In genomic region chr7:5677538-5678294, GRCh38 we compare ENCODE assay signal across 1 cellular context.
TF ChIP-seq lines count a peak whose summit lies in the region.

No MANE protein-coding gene starts in this region.

TF ChIP-seq in GM23338, 12 proteins besides CTCF, POLR2A, EP300 and RAD21 (continued from another document):
- TF ChIP-seq, protein P1, sequence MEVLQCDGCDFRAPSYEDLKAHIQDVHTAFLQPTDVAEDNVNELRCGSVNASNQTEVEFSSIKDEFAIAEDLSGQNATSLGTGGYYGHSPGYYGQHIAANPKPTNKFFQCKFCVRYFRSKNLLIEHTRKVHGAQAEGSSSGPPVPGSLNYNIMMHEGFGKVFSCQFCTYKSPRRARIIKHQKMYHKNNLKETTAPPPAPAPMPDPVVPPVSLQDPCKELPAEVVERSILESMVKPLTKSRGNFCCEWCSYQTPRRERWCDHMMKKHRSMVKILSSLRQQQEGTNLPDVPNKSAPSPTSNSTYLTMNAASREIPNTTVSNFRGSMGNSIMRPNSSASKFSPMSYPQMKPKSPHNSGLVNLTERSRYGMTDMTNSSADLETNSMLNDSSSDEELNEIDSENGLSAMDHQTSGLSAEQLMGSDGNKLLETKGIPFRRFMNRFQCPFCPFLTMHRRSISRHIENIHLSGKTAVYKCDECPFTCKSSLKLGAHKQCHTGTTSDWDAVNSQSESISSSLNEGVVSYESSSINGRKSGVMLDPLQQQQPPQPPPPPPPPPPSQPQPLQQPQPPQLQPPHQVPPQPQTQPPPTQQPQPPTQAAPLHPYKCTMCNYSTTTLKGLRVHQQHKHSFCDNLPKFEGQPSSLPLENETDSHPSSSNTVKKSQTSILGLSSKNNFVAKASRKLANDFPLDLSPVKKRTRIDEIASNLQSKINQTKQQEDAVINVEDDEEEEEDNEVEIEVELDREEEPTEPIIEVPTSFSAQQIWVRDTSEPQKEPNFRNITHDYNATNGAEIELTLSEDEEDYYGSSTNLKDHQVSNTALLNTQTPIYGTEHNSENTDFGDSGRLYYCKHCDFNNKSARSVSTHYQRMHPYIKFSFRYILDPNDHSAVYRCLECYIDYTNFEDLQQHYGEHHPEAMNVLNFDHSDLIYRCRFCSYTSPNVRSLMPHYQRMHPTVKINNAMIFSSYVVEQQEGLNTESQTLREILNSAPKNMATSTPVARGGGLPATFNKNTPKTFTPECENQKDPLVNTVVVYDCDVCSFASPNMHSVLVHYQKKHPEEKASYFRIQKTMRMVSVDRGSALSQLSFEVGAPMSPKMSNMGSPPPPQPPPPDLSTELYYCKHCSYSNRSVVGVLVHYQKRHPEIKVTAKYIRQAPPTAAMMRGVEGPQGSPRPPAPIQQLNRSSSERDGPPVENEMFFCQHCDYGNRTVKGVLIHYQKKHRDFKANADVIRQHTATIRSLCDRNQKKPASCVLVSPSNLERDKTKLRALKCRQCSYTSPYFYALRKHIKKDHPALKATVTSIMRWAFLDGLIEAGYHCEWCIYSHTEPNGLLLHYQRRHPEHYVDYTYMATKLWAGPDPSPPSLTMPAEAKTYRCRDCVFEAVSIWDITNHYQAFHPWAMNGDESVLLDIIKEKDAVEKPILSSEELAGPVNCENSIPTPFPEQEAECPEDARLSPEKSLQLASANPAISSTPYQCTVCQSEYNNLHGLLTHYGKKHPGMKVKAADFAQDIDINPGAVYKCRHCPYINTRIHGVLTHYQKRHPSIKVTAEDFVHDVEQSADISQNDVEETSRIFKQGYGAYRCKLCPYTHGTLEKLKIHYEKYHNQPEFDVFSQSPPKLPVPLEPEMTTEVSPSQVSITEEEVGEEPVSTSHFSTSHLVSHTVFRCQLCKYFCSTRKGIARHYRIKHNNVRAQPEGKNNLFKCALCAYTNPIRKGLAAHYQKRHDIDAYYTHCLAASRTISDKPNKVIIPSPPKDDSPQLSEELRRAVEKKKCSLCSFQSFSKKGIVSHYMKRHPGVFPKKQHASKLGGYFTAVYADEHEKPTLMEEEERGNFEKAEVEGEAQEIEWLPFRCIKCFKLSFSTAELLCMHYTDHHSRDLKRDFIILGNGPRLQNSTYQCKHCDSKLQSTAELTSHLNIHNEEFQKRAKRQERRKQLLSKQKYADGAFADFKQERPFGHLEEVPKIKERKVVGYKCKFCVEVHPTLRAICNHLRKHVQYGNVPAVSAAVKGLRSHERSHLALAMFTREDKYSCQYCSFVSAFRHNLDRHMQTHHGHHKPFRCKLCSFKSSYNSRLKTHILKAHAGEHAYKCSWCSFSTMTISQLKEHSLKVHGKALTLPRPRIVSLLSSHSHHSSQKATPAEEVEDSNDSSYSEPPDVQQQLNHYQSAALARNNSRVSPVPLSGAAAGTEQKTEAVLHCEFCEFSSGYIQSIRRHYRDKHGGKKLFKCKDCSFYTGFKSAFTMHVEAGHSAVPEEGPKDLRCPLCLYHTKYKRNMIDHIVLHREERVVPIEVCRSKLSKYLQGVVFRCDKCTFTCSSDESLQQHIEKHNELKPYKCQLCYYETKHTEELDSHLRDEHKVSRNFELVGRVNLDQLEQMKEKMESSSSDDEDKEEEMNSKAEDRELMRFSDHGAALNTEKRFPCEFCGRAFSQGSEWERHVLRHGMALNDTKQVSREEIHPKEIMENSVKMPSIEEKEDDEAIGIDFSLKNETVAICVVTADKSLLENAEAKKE (CRISPR knock-in tag; IDR thresholded peaks at IDR 0.05) = no peak
- TF ChIP-seq ZNF114 (CRISPR knock-in tag; IDR thresholded peaks at IDR 0.05) = no peak
- no peak for TF ChIP-seq STAT1 (IDR thresholded peaks at IDR 0.05; ENCODE audit: unreplicated experiment)
- TF ChIP-seq ETS1 (IDR thresholded peaks at IDR 0.05) = no peak
- TF ChIP-seq JUNB (IDR thresholded peaks at IDR 0.05; ENCODE audit: unreplicated experiment) = no peak
- no peak for TF ChIP-seq CREB1 (CRISPR knock-in tag; IDR thresholded peaks at IDR 0.05; ENCODE audit: low read depth)
